17 cellular contexts compared by ENCODE assay signal in the genomic region with DNA sequence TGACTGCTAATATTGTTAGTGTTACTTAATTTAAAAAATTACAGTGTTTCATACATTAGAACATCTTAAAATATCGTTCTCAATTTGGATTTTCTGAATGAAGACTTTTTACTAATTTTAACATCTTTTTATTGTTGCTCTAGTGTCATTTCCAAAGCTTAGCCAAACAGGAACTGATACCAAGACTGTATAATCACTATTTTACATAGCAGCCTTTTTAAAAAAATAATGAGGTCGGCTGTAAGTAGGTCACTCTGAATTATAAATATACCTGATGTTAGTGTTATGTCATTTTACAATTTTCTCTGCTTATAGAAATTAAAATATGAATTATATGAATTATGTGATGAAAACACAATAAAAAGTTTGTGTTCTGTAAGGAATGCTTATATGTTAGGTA.
DNase-seq lines count a peak whose midpoint lies in the region; ATAC-seq and TF ChIP-seq lines count a peak whose summit lies in the region.
"Had no signal": no experiment of that assay in that cellular context is flagged by ENCODE, and none has a peak within 500 bp of the region (broad histone marks: within the 10 kb centered on the region; RNA-seq: fewer than 3 reads in every experiment).

No MANE protein-coding gene starts in this region.

- H4K12ac ChIP-seq in trophoblast cell (ENCODE audit: low read depth, low read length): no peak overlapping the region

- no peak overlapping the region for H2AK5ac ChIP-seq in trophoblast cell (ENCODE audit: low read length)

- no peaks in the 10 kb centered on the region for H3K79me2 ChIP-seq in trophoblast cell (ENCODE audit: control insufficient read depth, insufficient read depth, low read length, poor library complexity)

- H3K9me3 ChIP-seq in trophoblast cell (ENCODE audit: insufficient read depth, low read depth, low read length) (no peaks in the 10 kb centered on the region), prostate gland (no peaks in the 10 kb centered on the region)
- H3K9me3 ChIP-seq: colonic mucosa, tibial artery had no signal

- H3K23ac ChIP-seq in trophoblast cell (ENCODE audit: low read length): no peak overlapping the region

- peaks cover 2% of the 10 kb centered on the region for H3K36me3 Mint-ChIP-seq in memory B cell
- H3K36me3 Mint-ChIP-seq: CD4-positive, CD25-positive, alpha-beta regulatory T cell had no signal

- no peaks in the 10 kb centered on the region for H3K9me3 Mint-ChIP-seq in memory B cell
- H3K9me3 Mint-ChIP-seq: activated naive CD8-positive, alpha-beta T cell treated with anti-CD3 and anti-CD28 coated beads, Interleukin-2, amount 50 U/mL, for 24 hours; CD4-positive, CD25-positive, alpha-beta regulatory T cell had no signal

- H4K8ac ChIP-seq in trophoblast cell (ENCODE audit: low read depth, low read length): no peak overlapping the region

- no peak overlapping the region for H2BK5ac ChIP-seq in trophoblast cell (ENCODE audit: low read depth, low read length, poor library complexity)

- no peak overlapping the region for H3K9ac ChIP-seq in trophoblast cell (ENCODE audit: low read length)

- H3K79me1 ChIP-seq in trophoblast cell (ENCODE audit: low read length): no peaks in the 10 kb centered on the region

- TF ChIP-seq POLR2A in prostate gland (IDR thresholded peaks at IDR 0.05): no peak

- H3K4ac ChIP-seq in trophoblast cell (ENCODE audit: low read depth, low read length): no peak overlapping the region

- H2AFZ ChIP-seq in trophoblast cell (ENCODE audit: insufficient read depth, low read length, poor library complexity): no peak overlapping the region

- no peaks in the 10 kb centered on the region for H3K27me3 Mint-ChIP-seq in memory B cell
- H3K27me3 Mint-ChIP-seq: activated naive CD8-positive, alpha-beta T cell treated with anti-CD3 and anti-CD28 coated beads, Interleukin-2, amount 50 U/mL, for 24 hours; CD4-positive, CD25-positive, alpha-beta regulatory T cell had no signal

- H3K27ac ChIP-seq in trophoblast cell (ENCODE audit: low read depth, low read length) (no peak overlapping the region), prostate gland (no peak overlapping the region)
- H3K27ac ChIP-seq: colonic mucosa, tibial artery had no signal

- no peak overlapping the region for H3K4me3 Mint-ChIP-seq in memory B cell
- H3K4me3 Mint-ChIP-seq: activated naive CD8-positive, alpha-beta T cell treated with anti-CD3 and anti-CD28 coated beads, Interleukin-2, amount 50 U/mL, for 24 hours; CD4-positive, CD25-positive, alpha-beta regulatory T cell had no signal

- no peak overlapping the region for H4K91ac ChIP-seq in trophoblast cell (ENCODE audit: low read depth, low read length)

- no peak overlapping the region for H3K4me3 ChIP-seq in trophoblast cell (ENCODE audit: low read depth, low read length)
- H3K4me3 ChIP-seq in prostate gland: no peak overlapping the region
- H3K4me3 ChIP-seq: colonic mucosa, tibial artery had no signal

- DNase-seq in memory B cell (ENCODE audit: low spot score in 2 of 2): no peak
- DNase-seq in NCI-H1417 treated with DMSO at 0.1 percent for 48 hours (lab: John Stamatoyannopoulos, UW): no peak
- DNase-seq in trophoblast cell: no peak
- no peak for DNase-seq in prostate gland (ENCODE audit: low spot score)
- DNase-seq in activated gamma-delta T cell (lab: John Stamatoyannopoulos, UW): no peak
- DNase-seq: activated naive CD8-positive, alpha-beta T cell treated with anti-CD3 and anti-CD28 coated beads, Interleukin-2, amount 50 U/mL, for 24 hours; CD4-positive, CD25-positive, alpha-beta regulatory T cell; colonic mucosa; GDM1; GOT3; mesenchymal stem cell; NCI-H510A treated with DMSO at 0.1 percent for 48 hours; tibial artery had no signal

- no peak overlapping the region for H3K14ac ChIP-seq in trophoblast cell (ENCODE audit: low read length)

- no peaks in the 10 kb centered on the region for H3K36me3 ChIP-seq in trophoblast cell (ENCODE audit: control insufficient read depth in 1 of 2, insufficient read depth in 2 of 2, low read length in 2 of 2)
- no peaks in the 10 kb centered on the region for H3K36me3 ChIP-seq in prostate gland
- H3K36me3 ChIP-seq: colonic mucosa, tibial artery had no signal

- H3K18ac ChIP-seq in trophoblast cell (ENCODE audit: low read length): no peak overlapping the region

- intact Hi-C loops in prostate gland (cut with DNase I): no loop called here

- H3K27me3 ChIP-seq in trophoblast cell (ENCODE audit: insufficient read depth, low read length) (no peaks in the 10 kb centered on the region), prostate gland (replicated peaks; ENCODE audit: insufficient read depth) (no peaks in the 10 kb centered on the region)
- H3K27me3 ChIP-seq: colonic mucosa, tibial artery had no signal

- H3K27ac Mint-ChIP-seq in memory B cell: no peak overlapping the region
- H3K27ac Mint-ChIP-seq: activated naive CD8-positive, alpha-beta T cell treated with anti-CD3 and anti-CD28 coated beads, Interleukin-2, amount 50 U/mL, for 24 hours; CD4-positive, CD25-positive, alpha-beta regulatory T cell had no signal

- no peak overlapping the region for H3K4me2 ChIP-seq in trophoblast cell (ENCODE audit: low read length)

- H2BK12ac ChIP-seq in trophoblast cell (ENCODE audit: low read length): no peak overlapping the region

- no peaks in the 10 kb centered on the region for H3K4me1 ChIP-seq in trophoblast cell (ENCODE audit: control insufficient read depth in 1 of 2, insufficient read depth in 2 of 2, low read length in 2 of 2)
- no peaks in the 10 kb centered on the region for H3K4me1 ChIP-seq in prostate gland (replicated peaks)
- H3K4me1 ChIP-seq: colonic mucosa had no signal

- ATAC-seq in GM19035 (IDR thresholded peaks at IDR 0.05; ENCODE audit: unreplicated experiment) (peak; percentile 96), GM21717 (IDR thresholded peaks at IDR 0.05; ENCODE audit: unreplicated experiment) (peak; percentile 95), HG03135 (IDR thresholded peaks at IDR 0.05; ENCODE audit: unreplicated experiment) (peak; percentile 70), memory B cell (ENCODE audit: low read depth) (peak; percentile 39)
- ATAC-seq: activated naive CD8-positive, alpha-beta T cell treated with anti-CD3 and anti-CD28 coated beads, Interleukin-2, amount 50 U/mL, for 24 hours; Right ventricle myocardium inferior had no signal

- WGBS in trophoblast cell (ENCODE audit: extremely low coverage, insufficient coverage, insufficient read length): no CpG with 5 or more reads among the region's 2 CpGs
- 68% methylated on average over 2 of the region's 2 CpGs for WGBS in prostate gland

- peaks cover 3% of the 10 kb centered on the region for H3K4me1 Mint-ChIP-seq in memory B cell
- H3K4me1 Mint-ChIP-seq: activated naive CD8-positive, alpha-beta T cell treated with anti-CD3 and anti-CD28 coated beads, Interleukin-2, amount 50 U/mL, for 24 hours had no signal

- no peak overlapping the region for H2BK120ac ChIP-seq in trophoblast cell (ENCODE audit: insufficient read depth, low read length, poor library complexity)

- no peak for TF ChIP-seq CTCF in prostate gland (IDR thresholded peaks at IDR 0.05)

Comparison
In these comparisons a context has a peak if more than half of its experiments do, and no peak if none do; other contexts are left out.
1. ATAC-seq: peak in every context shown above with its lines; median percentile 96 in GM19035; 95 in GM21717; 70 in HG03135; 39 in memory B cell.